19 cellular contexts compared by ENCODE assay signal in genomic region chr1:26986658-26987057, GRCh38. TPM values are rescaled to one million over a fixed set of nuclear protein-coding genes. Genes with fewer than 3 reads are reported as not detected.
"Had no signal": no experiment of that assay in that cellular context is flagged by ENCODE, and none has a peak within 500 bp of the region (broad histone marks: within the 10 kb centered on the region; RNA-seq: fewer than 3 reads in every experiment).

No MANE protein-coding gene starts in this region.

- DNase-seq: activated CD4-positive, alpha-beta T cell treated with anti-CD3 and anti-CD28 coated beads, Interleukin-2, amount 50 U/mL, for 1 hour; activated naive CD4-positive, alpha-beta T cell; activated naive CD8-positive, alpha-beta T cell treated with anti-CD3 and anti-CD28 coated beads, Interleukin-2, amount 10 ng/mL, durations not matched to agents 7 days and 5 days; cerebellar nuclear complex; effector memory CD8-positive, alpha-beta T cell; foreskin melanocyte; immature natural killer cell; naive thymus-derived CD4-positive, alpha-beta T cell; stimulated activated CD4-positive, alpha-beta T cell treated with anti-CD3 and anti-CD28 coated beads, Interleukin-4, amount 100 ng/mL, for 1 hour; stimulated activated naive CD4-positive, alpha-beta T cell treated with Interleukin-2 at 50 U/mL for 16 hours; trophoblast cell had no signal

- H3K36me3 Mint-ChIP-seq: activated naive CD8-positive, alpha-beta T cell treated with anti-CD3 and anti-CD28 coated beads, Interleukin-2, amount 10 ng/mL, durations not matched to agents 7 days and 5 days; immature natural killer cell had no signal

- ATAC-seq: activated CD4-positive, CD25-positive, alpha-beta regulatory T cell treated with anti-CD3 and anti-CD28 coated beads, Interleukin-2, amount 50 U/mL, for 24 hours; effector memory CD8-positive, alpha-beta T cell; naive thymus-derived CD4-positive, alpha-beta T cell had no signal

- H3K9me3 Mint-ChIP-seq: activated naive CD8-positive, alpha-beta T cell treated with anti-CD3 and anti-CD28 coated beads, Interleukin-2, amount 10 ng/mL, durations not matched to agents 7 days and 5 days; dendritic cell treated with granulocyte-macrophage colony-stimulating factor and Interleukin-4, amounts not matched to agents 40 ng/mL and 50 ng/mL, for 4 days; effector memory CD8-positive, alpha-beta T cell; immature natural killer cell had no signal

- H3K4me1 Mint-ChIP-seq: activated naive CD8-positive, alpha-beta T cell treated with anti-CD3 and anti-CD28 coated beads, Interleukin-2, amount 10 ng/mL, durations not matched to agents 7 days and 5 days had no signal

- H3K27ac Mint-ChIP-seq: activated naive CD8-positive, alpha-beta T cell treated with anti-CD3 and anti-CD28 coated beads, Interleukin-2, amount 10 ng/mL, durations not matched to agents 7 days and 5 days; dendritic cell treated with granulocyte-macrophage colony-stimulating factor and Interleukin-4, amounts not matched to agents 40 ng/mL and 50 ng/mL, for 4 days; effector memory CD8-positive, alpha-beta T cell; immature natural killer cell; naive thymus-derived CD4-positive, alpha-beta T cell had no signal

- H3K4me3 Mint-ChIP-seq: activated naive CD8-positive, alpha-beta T cell treated with anti-CD3 and anti-CD28 coated beads, Interleukin-2, amount 10 ng/mL, durations not matched to agents 7 days and 5 days; dendritic cell treated with granulocyte-macrophage colony-stimulating factor and Interleukin-4, amounts not matched to agents 40 ng/mL and 50 ng/mL, for 4 days; effector memory CD8-positive, alpha-beta T cell; immature natural killer cell; naive thymus-derived CD4-positive, alpha-beta T cell had no signal

RNA-seq across cellular contexts. Expression of gene TRNP1, which starts 6.8 kb away (rescaled TPM):
- total RNA-seq: activated naive CD8-positive, alpha-beta T cell treated with anti-CD3 and anti-CD28 coated beads, Interleukin-2, amount 10 ng/mL, durations not matched to agents 7 days and 5 days had no signal

RNA-seq across cellular contexts. Expression of gene TENT5B, which starts 26.0 kb away (rescaled TPM):
- total RNA-seq: activated CD8-positive, alpha-beta memory T cell treated with anti-CD3 and anti-CD28 coated beads for 36 hours; activated naive CD8-positive, alpha-beta T cell treated with anti-CD3 and anti-CD28 coated beads, Interleukin-2, amount 10 ng/mL, durations not matched to agents 7 days and 5 days; T-helper 2 cell treated with Interferon-gamma antibody and Interleukin-4, amounts not matched to agents 100 ng/mL and 5 ng/mL, for 36 hours had no signal

RNA-seq across cellular contexts. Expression of gene KDF1, which starts 26.4 kb away (rescaled TPM):
- total RNA-seq: fibroblast of lung; lung microvascular endothelial cell; posterior vena cava; skeletal muscle tissue; T-helper 2 cell treated with Interferon-gamma antibody and Interleukin-4, amounts not matched to agents 100 ng/mL and 5 ng/mL, for 36 hours had no signal
